In the genomic region with DNA sequence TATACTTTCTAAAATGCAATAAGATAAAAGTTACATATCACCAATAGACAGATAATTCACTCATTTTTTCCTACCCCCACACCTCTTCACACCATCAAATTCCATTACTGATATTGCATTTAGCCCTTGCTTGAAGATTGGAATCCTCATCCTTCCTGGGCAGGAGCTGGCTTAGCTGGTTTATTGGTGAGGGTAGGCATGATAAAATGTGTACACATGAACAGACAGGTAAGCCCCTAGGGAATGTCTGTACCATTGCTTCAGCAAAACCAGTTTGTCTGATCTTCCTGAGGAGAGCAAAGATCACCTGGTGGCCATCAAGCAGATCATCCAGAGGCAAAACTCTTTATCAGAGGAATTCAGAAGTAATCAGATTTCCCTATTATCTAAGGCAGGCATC, we compare ENCODE assay signal across 20 cellular contexts. TPM values are rescaled to one million over a fixed set of nuclear protein-coding genes. Genes with fewer than 3 reads are reported as not detected.
"Had no signal": no experiment of that assay in that cellular context is flagged by ENCODE, and none has a peak within 500 bp of the region (broad histone marks: within the 10 kb centered on the region; RNA-seq: fewer than 3 reads in every experiment).

No MANE protein-coding gene starts in this region.

- H2AFZ ChIP-seq: neural progenitor cell had no signal

- H3K4me3 ChIP-seq: ascending aorta, breast epithelium, esophagus muscularis mucosa, lower lobe of right lung, neural progenitor cell, ovary, spleen had no signal

- H3K27ac ChIP-seq: ascending aorta, breast epithelium, esophagus muscularis mucosa, lower lobe of right lung, neural progenitor cell, ovary, spleen had no signal

- H3K36me3 Mint-ChIP-seq: neural progenitor cell had no signal

- DNase-seq: activated CD4-positive, alpha-beta T cell treated with anti-CD3 and anti-CD28 coated beads, Interleukin-2, amount 50 U/mL, for 48 hours; activated naive CD4-positive, alpha-beta T cell treated with anti-CD3 and anti-CD28 coated beads for 36 hours; activated naive CD8-positive, alpha-beta T cell treated with anti-CD3 and anti-CD28 coated beads, Interleukin-2, amount 50 U/mL, for 24 hours; dermis blood vessel endothelial cell; glutamatergic neuron; lower lobe of right lung; ovary; spleen; T-helper 1 cell; T1000 had no signal

- H3K4me1 Mint-ChIP-seq: activated naive CD8-positive, alpha-beta T cell treated with anti-CD3 and anti-CD28 coated beads, Interleukin-2, amount 50 U/mL, for 24 hours; activated T-helper 17 cell treated with anti-CD3 and anti-CD28 coated beads, Interleukin-2, amount 50 U/mL, for 72 hours; neural progenitor cell had no signal

- H3K4me1 ChIP-seq: ascending aorta, breast epithelium, esophagus muscularis mucosa had no signal

- H3K9me3 Mint-ChIP-seq: activated naive CD4-positive, alpha-beta T cell treated with anti-CD3 and anti-CD28 coated beads for 36 hours; activated T-helper 17 cell treated with anti-CD3 and anti-CD28 coated beads, Interleukin-2, amount 50 U/mL, for 72 hours had no signal

- H3K27ac Mint-ChIP-seq: activated naive CD4-positive, alpha-beta T cell treated with anti-CD3 and anti-CD28 coated beads for 36 hours; activated naive CD8-positive, alpha-beta T cell treated with anti-CD3 and anti-CD28 coated beads, Interleukin-2, amount 50 U/mL, for 24 hours; activated T-helper 17 cell treated with anti-CD3 and anti-CD28 coated beads, Interleukin-2, amount 50 U/mL, for 72 hours; neural progenitor cell; stimulated activated naive CD8-positive, alpha-beta T cell treated with anti-CD3 and anti-CD28 coated beads, Interleukin-15, Interleukin-2, amounts not matched to agents 100 ng/mL and 50 ng/mL, for 24 hours had no signal

- H3K4me3 Mint-ChIP-seq: activated naive CD4-positive, alpha-beta T cell treated with anti-CD3 and anti-CD28 coated beads for 36 hours; activated naive CD8-positive, alpha-beta T cell treated with anti-CD3 and anti-CD28 coated beads, Interleukin-2, amount 50 U/mL, for 24 hours; activated T-helper 17 cell treated with anti-CD3 and anti-CD28 coated beads, Interleukin-2, amount 50 U/mL, for 72 hours; neural progenitor cell; stimulated activated naive CD8-positive, alpha-beta T cell treated with anti-CD3 and anti-CD28 coated beads, Interleukin-15, Interleukin-2, amounts not matched to agents 100 ng/mL and 50 ng/mL, for 24 hours had no signal

- H3K27me3 ChIP-seq: ascending aorta, breast epithelium, neural progenitor cell, ovary, spleen had no signal

- H3K9ac ChIP-seq: neural progenitor cell had no signal

- ATAC-seq: activated naive CD8-positive, alpha-beta T cell treated with anti-CD3 and anti-CD28 coated beads, Interleukin-2, amount 50 U/mL, for 24 hours; activated T-helper 17 cell treated with anti-CD3 and anti-CD28 coated beads, Interleukin-2, amount 50 U/mL, for 72 hours; lower lobe of right lung; sciatic nerve had no signal

- H3K36me3 ChIP-seq: ascending aorta, breast epithelium, esophagus muscularis mucosa, lower lobe of right lung, neural progenitor cell, ovary, spleen had no signal

- H3K9me3 ChIP-seq: ascending aorta, breast epithelium, esophagus muscularis mucosa, lower lobe of right lung, ovary, spleen had no signal

- H3K4me2 ChIP-seq: neural progenitor cell had no signal

RNA-seq across cellular contexts. Expression of gene FABP7, which starts 6.8 kb away (rescaled TPM):
- total RNA-seq: activated naive CD4-positive, alpha-beta T cell treated with anti-CD3 and anti-CD28 coated beads for 36 hours; activated T-helper 17 cell treated with anti-CD3 and anti-CD28 coated beads, Interleukin-2, amount 50 U/mL, for 72 hours; ascending aorta; chondrocyte; dermis blood vessel endothelial cell; esophagus muscularis mucosa; lower lobe of right lung; ovary; pulmonary artery endothelial cell; sciatic nerve; spleen; ureter had no signal
- polyA plus RNA-seq: ovary had no signal
